In genomic region chr3:57015350-57015729, GRCh38 we compare ENCODE assay signal across 26 cellular contexts. TPM values are rescaled to one million over a fixed set of nuclear protein-coding genes. Genes with fewer than 3 reads are reported as not detected.
DNase-seq lines count a peak whose midpoint lies in the region; ATAC-seq and TF ChIP-seq lines count a peak whose summit lies in the region.
"Had no signal": no experiment of that assay in that cellular context is flagged by ENCODE, and none has a peak within 500 bp of the region (broad histone marks: within the 10 kb centered on the region; RNA-seq: fewer than 3 reads in every experiment).

No MANE protein-coding gene starts in this region.

- in situ Hi-C loops in transverse colon (cut with MboI; ENCODE audit: low pct_ligation_motif_present in 1 of 4, low pct_unique_long_range_greater_than_20kb in 1 of 4, low sequenced_read_pairs in 3 of 4) = no loop called here

- peaks cover 0 to 6% (median 0%) of the 10 kb centered on the region in 4 donors for H3K4me1 ChIP-seq in transverse colon
- H3K4me1 ChIP-seq: Caco-2, lower lobe of right lung, upper lobe of left lung had no signal

- intact Hi-C loops in activated naive CD4-positive, alpha-beta T cell treated with anti-CD3 and anti-CD28 coated beads for 36 hours (cut with micrococcal nuclease) = no loop called here
- intact Hi-C loops in transverse colon (cut with DNase I; ENCODE audit: low total_unique reads) = no loop called here

- no peaks in the 10 kb centered on the region for H3K9me3 Mint-ChIP-seq in activated naive CD4-positive, alpha-beta T cell treated with anti-CD3 and anti-CD28 coated beads for 36 hours
- no peaks in the 10 kb centered on the region for H3K9me3 Mint-ChIP-seq in mesothelial cell of epicardium
- H3K9me3 Mint-ChIP-seq: activated T-cell treated with anti-CD3 and anti-CD28 coated beads, Interleukin-2, amount 50 U/mL, for 24 hours; stimulated activated naive B cell treated with anti-CD40 and anti-IgM and Interleukin-4, amounts not matched to agents 10 μg/mL and 1 μg/mL and 100 μg/mL, for 72 hours had no signal

- TF ChIP-seq CTCF in WERI-Rb-1 (IDR thresholded peaks at IDR 0.05; ENCODE audit: low read depth, low read length) = no peak
- no peak for TF ChIP-seq CTCF in mesothelial cell of epicardium (IDR thresholded peaks at IDR 0.05; ENCODE audit: unreplicated experiment)
- TF ChIP-seq CTCF in transverse colon (IDR thresholded peaks at IDR 0.05) = no peak

- no peak for TF ChIP-seq EP300 in transverse colon (IDR thresholded peaks at IDR 0.05; ENCODE audit: low read depth)

- ATAC-seq in GM21528 (IDR thresholded peaks at IDR 0.05; ENCODE audit: low FRiP score, unreplicated experiment) = no peak
- ATAC-seq: activated CD4-positive, CD25-positive, alpha-beta regulatory T cell treated with anti-CD3 and anti-CD28 coated beads, Interleukin-2, amount 50 U/mL, for 24 hours; activated CD8-positive, alpha-beta T cell treated with anti-CD3 and anti-CD28 coated beads, Interleukin-2, amount 10 ng/mL, durations not matched to agents 7 days and 5 days; stimulated activated naive B cell treated with anti-CD40 and anti-IgM and Interleukin-4, amounts not matched to agents 10 μg/mL and 1 μg/mL and 100 μg/mL, for 72 hours had no signal

- no peaks in the 10 kb centered on the region for H3K4me1 Mint-ChIP-seq in activated naive CD4-positive, alpha-beta T cell treated with anti-CD3 and anti-CD28 coated beads for 36 hours (ENCODE audit: low read depth)
- H3K4me1 Mint-ChIP-seq in mesothelial cell of epicardium = peaks cover 21% of the 10 kb centered on the region

- H3K27me3 Mint-ChIP-seq in activated naive CD4-positive, alpha-beta T cell treated with anti-CD3 and anti-CD28 coated beads for 36 hours (ENCODE audit: low read depth) = peaks cover 3% of the 10 kb centered on the region
- no peaks in the 10 kb centered on the region for H3K27me3 Mint-ChIP-seq in mesothelial cell of epicardium (ENCODE audit: low read depth)

- DNase-seq in activated naive CD4-positive, alpha-beta T cell treated with anti-CD3 and anti-CD28 coated beads for 36 hours = no peak
- no peak for DNase-seq in activated naive CD4-positive, alpha-beta T cell treated with anti-CD3 and anti-CD28 coated beads, Interleukin-2, amount 50 U/mL, for 16 hours
- DNase-seq in WERI-Rb-1 (no peak), mesothelial cell of epicardium (ENCODE audit: low spot score in 2 of 2, unreplicated experiment in 2 of 2) (no peak), transverse colon (no peak), NCI-H2171 treated with DMSO at 0.1 percent for 48 hours (lab: John Stamatoyannopoulos, UW) (no peak)
- no peak for DNase-seq in activated CD4-positive, alpha-beta T cell treated with anti-CD3 and anti-CD28 coated beads for 1 hour
- DNase-seq: activated CD8-positive, alpha-beta T cell treated with anti-CD3 and anti-CD28 coated beads, Interleukin-2, amount 10 ng/mL, durations not matched to agents 7 days and 5 days; activated naive CD4-positive, alpha-beta T cell treated with Interleukin-2 at 50 U/mL for 16 hours; activated T-cell treated with anti-CD3 and anti-CD28 coated beads, Interleukin-2, amount 50 U/mL, for 24 hours; Caco-2; cerebellar nuclear complex; DND-41; kidney; naive B cell; stimulated activated CD4-positive, alpha-beta T cell treated with anti-CD3 and anti-CD28 coated beads, Interleukin-2, amount 100 ng/mL, for 24 hours; stimulated activated naive B cell treated with anti-CD40 and anti-IgM and Interleukin-4, amounts not matched to agents 10 μg/mL and 1 μg/mL and 100 μg/mL, for 72 hours; T-helper 9 cell; upper lobe of left lung had no signal

- no peaks in the 10 kb centered on the region for H3K36me3 ChIP-seq in WERI-Rb-1
- no peaks in the 10 kb centered on the region for H3K36me3 ChIP-seq in transverse colon
- H3K36me3 ChIP-seq: lower lobe of right lung, upper lobe of left lung had no signal

- H3K27ac ChIP-seq in WERI-Rb-1 = peak overlapping the region; percentile 87
- peak overlapping the region in 3 of 4 donors; percentile 21 to 63 (median 24) for H3K27ac ChIP-seq in transverse colon
- H3K27ac ChIP-seq: HL-60, lower lobe of right lung, upper lobe of left lung had no signal

- TF ChIP-seq POLR2A in transverse colon (IDR thresholded peaks at IDR 0.05) = no peak

- H3K27ac Mint-ChIP-seq in activated naive CD4-positive, alpha-beta T cell treated with anti-CD3 and anti-CD28 coated beads for 36 hours = peak overlapping the region; percentile 3
- peak overlapping the region; percentile 71 for H3K27ac Mint-ChIP-seq in mesothelial cell of epicardium
- H3K27ac Mint-ChIP-seq: activated CD8-positive, alpha-beta T cell treated with anti-CD3 and anti-CD28 coated beads, Interleukin-2, amount 10 ng/mL, durations not matched to agents 7 days and 5 days; activated T-cell treated with anti-CD3 and anti-CD28 coated beads, Interleukin-2, amount 50 U/mL, for 24 hours; stimulated activated naive B cell treated with anti-CD40 and anti-IgM and Interleukin-4, amounts not matched to agents 10 μg/mL and 1 μg/mL and 100 μg/mL, for 72 hours had no signal

- CTCF ChIA-PET in activated naive CD4-positive, alpha-beta T cell treated with anti-CD3 and anti-CD28 coated beads for 36 hours (lab: Charles Lee) = no interaction called here

- no peaks in the 10 kb centered on the region for H3K36me3 Mint-ChIP-seq in activated naive CD4-positive, alpha-beta T cell treated with anti-CD3 and anti-CD28 coated beads for 36 hours (ENCODE audit: low read depth)
- H3K36me3 Mint-ChIP-seq in mesothelial cell of epicardium = no peaks in the 10 kb centered on the region
- H3K36me3 Mint-ChIP-seq: naive B cell; stimulated activated naive B cell treated with anti-CD40 and anti-IgM and Interleukin-4, amounts not matched to agents 10 μg/mL and 1 μg/mL and 100 μg/mL, for 72 hours had no signal

- WGBS in transverse colon (ENCODE audit: low coverage in 1 of 2), 2 donors = 85 to 94% methylated on average over 4 to 7 of the region's 7 CpGs

- H3K4me3 ChIP-seq in WERI-Rb-1 (ENCODE audit: low read depth, low read length) (no peak overlapping the region), transverse colon (no peak overlapping the region)
- H3K4me3 ChIP-seq: lower lobe of right lung, upper lobe of left lung had no signal

- H3K27me3 ChIP-seq in WERI-Rb-1 (ENCODE audit: insufficient read depth, low read depth, severe bottlenecking) (no peaks in the 10 kb centered on the region), transverse colon (no peaks in the 10 kb centered on the region)
- H3K27me3 ChIP-seq: upper lobe of left lung had no signal

- H3K9me3 ChIP-seq in WERI-Rb-1 (ENCODE audit: severe bottlenecking) = peaks cover 2% of the 10 kb centered on the region
- H3K9me3 ChIP-seq in transverse colon = no peaks in the 10 kb centered on the region
- H3K9me3 ChIP-seq: Caco-2, lower lobe of right lung, upper lobe of left lung had no signal

- no peak overlapping the region for H3K4me3 Mint-ChIP-seq in activated naive CD4-positive, alpha-beta T cell treated with anti-CD3 and anti-CD28 coated beads for 36 hours
- no peak overlapping the region for H3K4me3 Mint-ChIP-seq in mesothelial cell of epicardium
- H3K4me3 Mint-ChIP-seq: activated CD8-positive, alpha-beta T cell treated with anti-CD3 and anti-CD28 coated beads, Interleukin-2, amount 10 ng/mL, durations not matched to agents 7 days and 5 days; activated T-cell treated with anti-CD3 and anti-CD28 coated beads, Interleukin-2, amount 50 U/mL, for 24 hours; naive B cell; stimulated activated naive B cell treated with anti-CD40 and anti-IgM and Interleukin-4, amounts not matched to agents 10 μg/mL and 1 μg/mL and 100 μg/mL, for 72 hours had no signal

RNA-seq across cellular contexts. Expression of gene SPATA12, which starts 45.1 kb away (rescaled TPM):
- total RNA-seq in activated naive CD4-positive, alpha-beta T cell treated with anti-CD3 and anti-CD28 coated beads for 36 hours = not detected
- not detected in 3 replicates for total RNA-seq in mesothelial cell of epicardium
- total RNA-seq in transverse colon = not detected
- total RNA-seq: activated CD8-positive, alpha-beta T cell treated with anti-CD3 and anti-CD28 coated beads, Interleukin-2, amount 10 ng/mL, durations not matched to agents 7 days and 5 days; Caco-2; frontal cortex; kidney; osteocyte; skeletal muscle tissue had no signal
